Comparison of ENCODE assay signal across 14 cellular contexts in genomic region chr3:96331341-96331740, GRCh38.
DNase-seq lines count a peak whose midpoint lies in the region; ATAC-seq and TF ChIP-seq lines count a peak whose summit lies in the region.
"Had no signal": no experiment of that assay in that cellular context is flagged by ENCODE, and none has a peak within 500 bp of the region (broad histone marks: within the 10 kb centered on the region; RNA-seq: fewer than 3 reads in every experiment).

No MANE protein-coding gene starts in this region.

- H3K36me3 ChIP-seq in OCI-LY1 (ENCODE audit: insufficient read depth, low read length) = no peaks in the 10 kb centered on the region

- no peak overlapping the region for H2AFZ ChIP-seq in OCI-LY1 (ENCODE audit: low read length)

- no peaks in the 10 kb centered on the region for H3K9me3 ChIP-seq in OCI-LY1 (ENCODE audit: low read length)

- no peaks in the 10 kb centered on the region for H3K9me2 ChIP-seq in OCI-LY1 (ENCODE audit: low read depth, low read length)

- no peaks in the 10 kb centered on the region for H3K79me2 ChIP-seq in OCI-LY1 (ENCODE audit: insufficient read depth, low read length)

- H3K4me2 ChIP-seq in OCI-LY1 (ENCODE audit: low read length) = no peak overlapping the region

- no peaks in the 10 kb centered on the region for H4K20me1 ChIP-seq in OCI-LY1 (ENCODE audit: insufficient read depth, low read length)

- no peaks in the 10 kb centered on the region for H3F3A ChIP-seq in OCI-LY1 (ENCODE audit: insufficient read depth, low read length)

- in situ Hi-C loops in G401 (cut with HindIII; ENCODE audit: low sequenced_read_pairs) = no loop called here

- DNase-seq in D341Med (ENCODE audit: low spot score) (peak; percentile 26), HT1080 (ENCODE audit: low read depth) (peak; percentile 25), epithelial cell of esophagus (ENCODE audit: low read depth) (peak; percentile 56), G401 (ENCODE audit: low spot score) (no peak), NCI-H1694 (lab: John Stamatoyannopoulos, UW) (no peak), kidney glomerular epithelial cell (lab: John Stamatoyannopoulos, UW) (no peak)
- DNase-seq: activated CD4-positive, alpha-beta memory T cell treated with anti-CD3 and anti-CD28 coated beads, Interleukin-2, amount 10 ng/mL, durations not matched to agents 7 days and 5 days; activated naive CD4-positive, alpha-beta T cell treated with anti-CD3 and anti-CD28 coated beads for 36 hours; foreskin melanocyte; IMR-90; natural killer cell had no signal

- H3K9ac ChIP-seq in OCI-LY1 (ENCODE audit: low read length) = no peak overlapping the region

- TF ChIP-seq CTCF in OCI-LY1 (IDR thresholded peaks at IDR 0.05; ENCODE audit: low read length) (peak; percentile 23; the same call in 1 of the 2 replicates), epithelial cell of esophagus (IDR thresholded peaks at IDR 0.05; ENCODE audit: insufficient read depth, low read depth, low read length, missing control alignments) (peak; percentile 59)

- ATAC-seq in HG03108 (IDR thresholded peaks at IDR 0.05; ENCODE audit: unreplicated experiment) = no peak
- ATAC-seq: HCT116, natural killer cell had no signal

- H3K4me3 ChIP-seq in OCI-LY1 (ENCODE audit: low read depth, low read length, poor library complexity, severe bottlenecking) (no peak overlapping the region), epithelial cell of esophagus (ENCODE audit: low read length) (no peak overlapping the region)

- H3K27ac ChIP-seq in OCI-LY1 (ENCODE audit: low read depth, low read length, poor library complexity, severe bottlenecking) = no peak overlapping the region

- no peaks in the 10 kb centered on the region for H3K4me1 ChIP-seq in OCI-LY1 (ENCODE audit: insufficient read depth, low read length, severe bottlenecking)

- no peaks in the 10 kb centered on the region for H3K27me3 ChIP-seq in OCI-LY1 (ENCODE audit: insufficient read depth, low read length)

Comparison
In these comparisons a context has a peak if more than half of its experiments do, and no peak if none do; other contexts are left out.
1. DNase-seq: peak in D341Med (single experiment), HT1080 (single experiment) and epithelial cell of esophagus (single experiment); none in G401 (single experiment), NCI-H1694 (single experiment) and kidney glomerular epithelial cell (single experiment).